In genomic region chr14:104138891-104139459, GRCh38 we compare ENCODE assay signal across 9 cellular contexts. TPM values are rescaled to one million over a fixed set of nuclear protein-coding genes. Genes with fewer than 3 reads are reported as not detected.
DNase-seq lines count a peak whose midpoint lies in the region; ATAC-seq, FAIRE-seq and TF ChIP-seq lines count a peak whose summit lies in the region.
"Had no signal": no experiment of that assay in that cellular context is flagged by ENCODE, and none has a peak within 500 bp of the region (broad histone marks: within the 10 kb centered on the region; RNA-seq: fewer than 3 reads in every experiment).

No MANE protein-coding gene starts in this region.

- H3K56ac ChIP-seq in mesendoderm (ENCODE audit: low read length) = peak overlapping the region; percentile 86

- intact Hi-C loops in testis (cut with DNase I; ENCODE audit: low total_unique reads) = loop anchor here (5.0 kb wide), 1 partner anchor 423 kb away; no protein-coding TSS in a partner anchor

- H4K8ac ChIP-seq in mesendoderm (ENCODE audit: low read depth, low read length) = no peak overlapping the region

- H3K27me3 Mint-ChIP-seq in endodermal cell (ENCODE audit: insufficient read depth) = peaks cover 30% of the 10 kb centered on the region

- H3K27ac Mint-ChIP-seq in endodermal cell = no peak overlapping the region

- peaks cover 16% of the 10 kb centered on the region for H3K4me1 Mint-ChIP-seq in endodermal cell

- H3K4me1 ChIP-seq in endodermal cell (ENCODE audit: control insufficient read depth, insufficient read depth, low read length) (peaks cover 4% of the 10 kb centered on the region), mesendoderm (ENCODE audit: control insufficient read depth, low read depth, low read length) (peaks cover 3% of the 10 kb centered on the region), testis (peaks cover 6% of the 10 kb centered on the region)

- H3K27ac ChIP-seq in endodermal cell (ENCODE audit: low read depth, low read length) (no peak overlapping the region), mesendoderm (ENCODE audit: low read depth, low read length) (no peak overlapping the region), testis (no peak overlapping the region)
- H3K27ac ChIP-seq: 22Rv1 had no signal

- H4K5ac ChIP-seq in mesendoderm (ENCODE audit: low read length) = no peak overlapping the region

- no peak for TF ChIP-seq CTCF in endodermal cell (conservative IDR thresholded peaks at IDR 0.05)
- TF ChIP-seq CTCF in testis (IDR thresholded peaks at IDR 0.05) = no peak

- H2BK120ac ChIP-seq in mesendoderm (ENCODE audit: low read depth, low read length) = no peak overlapping the region

- peak; percentile 57 for DNase-seq in DMS 273 (lab: John Stamatoyannopoulos, UW; ENCODE audit: unreplicated experiment)
- DNase-seq in DMS 273 treated with DMSO at 0.1 percent for 48 hours (lab: John Stamatoyannopoulos, UW) = no peak
- peak; percentile 72 for DNase-seq in endodermal cell
- no peak for DNase-seq in mesendoderm
- DNase-seq in testis = no peak
- no peak for DNase-seq in urothelium cell line (ENCODE audit: low spot score)
- DNase-seq in amygdala (lab: John Stamatoyannopoulos, UW) = no peak

- peak overlapping the region; percentile 68 for H3K4me3 Mint-ChIP-seq in endodermal cell

- H3K36me3 ChIP-seq in endodermal cell (ENCODE audit: control insufficient read depth, insufficient read depth, low read length) (peaks cover 4% of the 10 kb centered on the region), mesendoderm (ENCODE audit: control insufficient read depth, insufficient read depth, low read length) (no peaks in the 10 kb centered on the region), testis (ENCODE audit: low read depth, missing control alignments) (no peaks in the 10 kb centered on the region)

- peak overlapping the region; percentile 89 for H3K4me3 ChIP-seq in endodermal cell (ENCODE audit: low read length)
- H3K4me3 ChIP-seq in mesendoderm (ENCODE audit: low read length) = peak overlapping the region; percentile 75
- peak overlapping the region; percentile 36 to 49 for H3K4me3 ChIP-seq in testis

- peak overlapping the region; percentile 20 for H3K9ac ChIP-seq in endodermal cell (ENCODE audit: extremely low read depth, low read length, poor library complexity, severe bottlenecking)
- H3K9ac ChIP-seq in mesendoderm (ENCODE audit: low read length) = peak overlapping the region; percentile 78

- no peak for ATAC-seq in HG03565 (IDR thresholded peaks at IDR 0.05; ENCODE audit: unreplicated experiment)

- peaks cover 33% of the 10 kb centered on the region for H3K27me3 ChIP-seq in endodermal cell (ENCODE audit: control insufficient read depth, insufficient read depth, low read length, poor library complexity, severe bottlenecking)
- peaks cover 17% of the 10 kb centered on the region for H3K27me3 ChIP-seq in mesendoderm (ENCODE audit: insufficient read depth, low read length, poor library complexity)
- H3K27me3 ChIP-seq in testis = no peaks in the 10 kb centered on the region

- H3K4ac ChIP-seq in mesendoderm (ENCODE audit: low read depth, low read length) = peak overlapping the region; percentile 62

- no peak for FAIRE-seq in urothelium cell line (lab: Jason Lieb, UNC)

- peaks cover 21% of the 10 kb centered on the region for H3K79me2 ChIP-seq in mesendoderm (ENCODE audit: control insufficient read depth, insufficient read depth, low read length)

- H3K79me1 ChIP-seq in mesendoderm (ENCODE audit: low read length) = peaks cover 10% of the 10 kb centered on the region

- H3K9me3 Mint-ChIP-seq in endodermal cell = no peaks in the 10 kb centered on the region

- peak overlapping the region; percentile 94 for H3K4me2 ChIP-seq in mesendoderm (ENCODE audit: low read length)

- H3K36me3 Mint-ChIP-seq in endodermal cell (ENCODE audit: low read depth) = peaks cover 7% of the 10 kb centered on the region

- peak overlapping the region; percentile 65 for H3K18ac ChIP-seq in mesendoderm (ENCODE audit: low read length)

- WGBS in endodermal cell (ENCODE audit: insufficient coverage in 1 of 2, insufficient read length in 1 of 2), 2 experiments = 0% methylated on average over 18 to 47 of the region's 47 CpGs
- WGBS in mesendoderm (ENCODE audit: extremely low coverage, insufficient coverage, low lambda C conversion rate) = no CpG with 5 or more reads among the region's 47 CpGs
- 0 to 3% methylated on average over 1 to 38 of the region's 47 CpGs for WGBS in testis, 2 donors

- H2BK15ac ChIP-seq in mesendoderm (replicated peaks; ENCODE audit: low read depth) = no peak overlapping the region

- no peak for TF ChIP-seq POLR2A in testis (IDR thresholded peaks at IDR 0.05)

- H2AK5ac ChIP-seq in mesendoderm (ENCODE audit: low read length) = no peak overlapping the region

- H3K23ac ChIP-seq in mesendoderm (ENCODE audit: low read length) = peak overlapping the region; percentile 72

- H3K9me3 ChIP-seq in endodermal cell (ENCODE audit: control insufficient read depth, low read length) (no peaks in the 10 kb centered on the region), testis (no peaks in the 10 kb centered on the region)

- H2BK5ac ChIP-seq in mesendoderm (ENCODE audit: low read length) = no peak overlapping the region

RNA-seq across cellular contexts. Expression of gene KIF26A, which starts 0.6 kb away (rescaled TPM):
- 10 to 100 TPM; 36.7 to 54.8 TPM for total RNA-seq in endodermal cell
- 9.9 TPM for polyA plus RNA-seq in endodermal cell (2013, experiment 1 of 2)
- 8.4 TPM for polyA plus RNA-seq in endodermal cell (2013, experiment 2 of 2)
- 6.3 TPM for polyA plus RNA-seq in mesendoderm (2013, experiment 1 of 2)
- polyA plus RNA-seq in mesendoderm (2013, experiment 2 of 2) = 6.3 TPM
- 10 to 100 TPM; 18.3 to 21.2 TPM for total RNA-seq in testis
- 5.6 TPM for polyA plus RNA-seq in testis (ENCODE audit: insufficient read depth, low read depth, low replicate concordance)

RNA-seq across cellular contexts. Expression of gene ASPG, which starts 53.5 kb away (rescaled TPM):
- 1 to 10 TPM in 1 of 2 donors, under 1 TPM in 1; 0.71 to 1.4 TPM for total RNA-seq in endodermal cell
- 0.32 TPM for polyA plus RNA-seq in endodermal cell (2013, experiment 1 of 2)
- polyA plus RNA-seq in endodermal cell (2013, experiment 2 of 2) = 0.33 TPM
- 0.01 TPM for polyA plus RNA-seq in mesendoderm (2013, experiment 1 of 2)
- polyA plus RNA-seq in mesendoderm (2013, experiment 2 of 2) = 0.08 TPM
- total RNA-seq in testis = 1 to 10 TPM; 2.7 to 3.7 TPM
- polyA plus RNA-seq in testis (ENCODE audit: insufficient read depth, low read depth, low replicate concordance) = 3.3 TPM

Comparison
In these comparisons a context has a peak if more than half of its experiments do, and no peak if none do; other contexts are left out.
1. DNase-seq: peak in DMS 273 (single experiment) and endodermal cell (single experiment); none in DMS 273 treated with DMSO at 0.1 percent for 48 hours (single experiment), mesendoderm (single experiment), testis (single experiment), urothelium cell line (single experiment) and amygdala (0 of 56).
2. Peak in every context shown above with its lines, with median percentiles within 50 percentile points of each other: H3K4me3 ChIP-seq.